ENCODE assay signal across 19 cellular contexts in the genomic region with DNA sequence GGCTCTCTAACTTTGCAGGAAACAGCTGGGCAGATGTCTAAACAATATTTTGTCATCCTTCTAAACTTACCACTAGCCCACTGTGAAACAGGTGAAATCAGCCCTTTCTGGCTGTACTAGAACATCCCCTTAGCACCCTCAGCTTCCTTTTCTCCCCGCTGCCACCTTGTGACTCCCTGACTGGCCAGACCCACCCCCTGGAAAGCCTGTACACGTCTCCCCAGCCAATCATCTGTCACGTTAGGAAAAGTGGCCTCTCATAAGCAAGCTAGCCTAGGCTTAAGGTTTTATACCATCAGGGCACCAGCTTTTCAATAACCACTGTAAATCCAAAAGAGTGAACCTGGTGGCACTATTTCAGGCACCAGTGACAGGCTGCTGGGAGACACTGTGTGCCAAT.
"Had no signal": no experiment of that assay in that cellular context is flagged by ENCODE, and none has a peak within 500 bp of the region (broad histone marks: within the 10 kb centered on the region; RNA-seq: fewer than 3 reads in every experiment).

No MANE protein-coding gene starts in this region.

- H3K4me3 ChIP-seq: heart left ventricle, ovary, prostate gland, tibial nerve had no signal

- H3K27ac ChIP-seq: heart left ventricle, neutrophil, ovary, prostate gland, tibial nerve had no signal

- H3K36me3 ChIP-seq: heart left ventricle, neutrophil, ovary, prostate gland, tibial nerve had no signal

- ATAC-seq: activated naive CD8-positive, alpha-beta T cell treated with anti-CD3 and anti-CD28 coated beads, Interleukin-2, amount 50 U/mL, for 24 hours; heart left ventricle; left ventricle myocardium superior had no signal

- DNase-seq: activated B cell treated with CpG ODN at 0.5 μM for 24 hours; activated CD4-positive, alpha-beta T cell treated with anti-CD3 and anti-CD28 coated beads for 4 hours; activated CD4-positive, alpha-beta T cell treated with anti-CD3 and anti-CD28 coated beads, Interleukin-2, amount 50 U/mL, for 48 hours; activated effector memory CD4-positive, alpha-beta T cell treated with anti-CD3 and anti-CD28 coated beads, Interleukin-2, amount 50 U/mL, for 16 hours; activated naive CD4-positive, alpha-beta T cell treated with anti-CD3 and anti-CD28 coated beads, Interleukin-2, amount 50 U/mL, for 16 hours; activated naive CD8-positive, alpha-beta T cell treated with anti-CD3 and anti-CD28 coated beads, Interleukin-2, amount 50 U/mL, for 24 hours; activated T-cell treated with anti-CD3 and anti-CD28 coated beads for 4 hours; cerebellar nuclear complex; cortex of kidney; heart left ventricle; left ventricle myocardium superior; mammary epithelial cell; ovary; stimulated activated CD4-positive, alpha-beta T cell treated with anti-CD3 and anti-CD28 coated beads, Interleukin-4, amount 100 ng/mL, for 24 hours; substantia nigra; T1000 had no signal

- H3K4me1 ChIP-seq: heart left ventricle, prostate gland, tibial nerve had no signal

- H3K27me3 ChIP-seq: heart left ventricle, neutrophil, ovary, tibial nerve had no signal

- H3K9me3 ChIP-seq: neutrophil, ovary, prostate gland, tibial nerve had no signal
